ENCODE assay signal across 26 cellular contexts in genomic region chr12:95880895-95881294, GRCh38. TPM values are rescaled to one million over a fixed set of nuclear protein-coding genes. Genes with fewer than 3 reads are reported as not detected.
"Had no signal": no experiment of that assay in that cellular context is flagged by ENCODE, and none has a peak within 500 bp of the region (broad histone marks: within the 10 kb centered on the region; RNA-seq: fewer than 3 reads in every experiment).

No MANE protein-coding gene starts in this region.

- H3K27me3 ChIP-seq: ascending aorta, esophagus muscularis mucosa, gastrocnemius medialis had no signal

- DNase-seq: activated CD4-positive, alpha-beta memory T cell treated with anti-CD3 and anti-CD28 coated beads for 36 hours; activated CD4-positive, alpha-beta T cell treated with anti-CD3 and anti-CD28 coated beads for 36 hours; activated CD4-positive, alpha-beta T cell treated with anti-CD3 and anti-CD28 coated beads, Interleukin-2, amount 10 ng/mL, durations not matched to agents 24 days and 14 days; activated CD4-positive, CD25-positive, alpha-beta regulatory T cell; activated CD4-positive, CD25-positive, alpha-beta regulatory T cell treated with anti-CD3 and anti-CD28 coated beads, Interleukin-2, amount 50 U/mL, for 72 hours; activated CD8-positive, alpha-beta memory T cell treated with anti-CD3 and anti-CD28 coated beads, Interleukin-2, amount 10 ng/mL, durations not matched to agents 7 days and 5 days; activated CD8-positive, alpha-beta memory T cell treated with anti-CD3 and anti-CD28 coated beads, Interleukin-2, amount 50 U/mL, for 4 hours; activated CD8-positive, alpha-beta T cell treated with anti-CD3 and anti-CD28 coated beads, Interleukin-2, amount 10 ng/mL, durations not matched to agents 7 days and 5 days; activated gamma-delta T cell; activated naive CD4-positive, alpha-beta T cell; activated naive CD4-positive, alpha-beta T cell treated with anti-CD3 and anti-CD28 coated beads, Interleukin-2, amount 10 ng/mL, durations not matched to agents 7 days and 5 days; activated naive CD8-positive, alpha-beta T cell treated with anti-CD3 and anti-CD28 coated beads, Interleukin-2, amount 10 ng/mL, durations not matched to agents 7 days and 5 days; activated T-cell treated with anti-CD3 and anti-CD28 coated beads, Interleukin-2, amount 50 U/mL, for 24 hours; activated T-cell treated with anti-CD3 and anti-CD28 coated beads, Interleukin-2, amount 50 U/mL, for 72 hours; cortex of kidney; dermis blood vessel endothelial cell; effector CD4-positive, alpha-beta T cell; effector memory CD8-positive, alpha-beta T cell; erythroblast; foreskin keratinocyte; gastrocnemius medialis; glutamatergic neuron; T-helper 2 cell had no signal

- ATAC-seq: activated CD4-positive, alpha-beta T cell treated with anti-CD3 and anti-CD28 coated beads for 36 hours; activated CD8-positive, alpha-beta memory T cell treated with anti-CD3 and anti-CD28 coated beads, Interleukin-2, amount 10 ng/mL, durations not matched to agents 7 days and 5 days; activated CD8-positive, alpha-beta T cell treated with anti-CD3 and anti-CD28 coated beads, Interleukin-2, amount 10 ng/mL, durations not matched to agents 7 days and 5 days; activated naive CD4-positive, alpha-beta T cell treated with anti-CD3 and anti-CD28 coated beads, Interleukin-2, amount 50 U/mL, for 72 hours; activated T-cell treated with anti-CD3 and anti-CD28 coated beads, Interleukin-2, amount 50 U/mL, for 72 hours; effector memory CD8-positive, alpha-beta T cell; foreskin keratinocyte; gastrocnemius medialis had no signal

- H3K4me3 ChIP-seq: ascending aorta, esophagus muscularis mucosa, gastrocnemius medialis had no signal

- H3K4me1 ChIP-seq: ascending aorta, esophagus muscularis mucosa, foreskin keratinocyte had no signal

- H3K9me3 ChIP-seq: ascending aorta, gastrocnemius medialis had no signal

- H3K36me3 ChIP-seq: ascending aorta, esophagus muscularis mucosa, gastrocnemius medialis had no signal

- H3K27ac ChIP-seq: ascending aorta, esophagus muscularis mucosa, foreskin keratinocyte, gastrocnemius medialis had no signal

RNA-seq across cellular contexts. Expression of gene SNRPF, which starts 22.1 kb away (rescaled TPM):
- total RNA-seq: ascending aorta had no signal
